In genomic region chr6:34888874-34889555, GRCh38 we compare ENCODE assay signal across 1 cellular context.
TF ChIP-seq lines count a peak whose summit lies in the region.

Gene ANKS1A (plus strand): TSS chr6:34889255. CDS start chr6:34889403, 148 bp downstream.

TF ChIP-seq in HEK293, 187 proteins besides CTCF, POLR2A, EP300 and RAD21 (continued from another document and continues in another):
- TF ChIP-seq ZNF2 (tag by site-specific recombination; IDR thresholded peaks at IDR 0.05) = peak; percentile 81; the same call in 1 of the 2 replicates
- TF ChIP-seq MEIS1 (CRISPR knock-in tag; IDR thresholded peaks at IDR 0.05; ENCODE audit: borderline replicate concordance) = no peak
- no peak for TF ChIP-seq ZSCAN23 (tag by site-specific recombination; IDR thresholded peaks at IDR 0.05)
- no peak for TF ChIP-seq INSM2 (tag by site-specific recombination; IDR thresholded peaks at IDR 0.05)
- TF ChIP-seq ZNF548 (tag by site-specific recombination; IDR thresholded peaks at IDR 0.05) = no peak
- TF ChIP-seq PRDM2 (tag by site-specific recombination; IDR thresholded peaks at IDR 0.05; ENCODE audit: borderline replicate concordance) = no peak
- TF ChIP-seq ZNF692 (tag by site-specific recombination; IDR thresholded peaks at IDR 0.05) = peak; percentile 67
- TF ChIP-seq ZNF341 (tag by site-specific recombination; IDR thresholded peaks at IDR 0.05; ENCODE audit: low read depth) = no peak
- no peak for TF ChIP-seq ZNF48 (tag by site-specific recombination; IDR thresholded peaks at IDR 0.05)
- no peak; the same call in 1 of the 2 replicates for TF ChIP-seq ZNF843 (tag by site-specific recombination; IDR thresholded peaks at IDR 0.05)
- no peak for TF ChIP-seq PRDM4 (tag by site-specific recombination; IDR thresholded peaks at IDR 0.05)
- TF ChIP-seq ZNF777 (tag by site-specific recombination; IDR thresholded peaks at IDR 0.05; ENCODE audit: borderline replicate concordance) = no peak
- no peak for TF ChIP-seq SETDB1 (IDR thresholded peaks at IDR 0.05; ENCODE audit: insufficient read length, low read length)
- TF ChIP-seq ZNF501 (tag by site-specific recombination; IDR thresholded peaks at IDR 0.05) = peak; percentile 47; the same call in 1 of the 2 replicates
- TF ChIP-seq ZNF274 (IDR thresholded peaks at IDR 0.05; ENCODE audit: low read length) = no peak
- no peak for TF ChIP-seq ZNF274 (tag by site-specific recombination; IDR thresholded peaks at IDR 0.05; ENCODE audit: borderline replicate concordance)
- peak; percentile 72 for TF ChIP-seq KLF1 (tag by site-specific recombination; IDR thresholded peaks at IDR 0.05)
- TF ChIP-seq ZBTB1 (tag by site-specific recombination; IDR thresholded peaks at IDR 0.05) = no peak
- TF ChIP-seq ZNF626 (tag by site-specific recombination; IDR thresholded peaks at IDR 0.05) = no peak
- no peak for TF ChIP-seq ZNF426 (tag by site-specific recombination; IDR thresholded peaks at IDR 0.05)
- TF ChIP-seq ZNF112 (tag by site-specific recombination; IDR thresholded peaks at IDR 0.05) = no peak
- 0 out of 2 replicates have a peak, but pooled peaks have one; percentile 30 for TF ChIP-seq PBX3 (CRISPR knock-in tag; IDR thresholded peaks at IDR 0.05)
- no peak for TF ChIP-seq ZBTB44 (tag by site-specific recombination; IDR thresholded peaks at IDR 0.05)
- TF ChIP-seq SCRT1 (tag by site-specific recombination; IDR thresholded peaks at IDR 0.05; ENCODE audit: borderline replicate concordance) = no peak
- TF ChIP-seq ZNF19 (tag by site-specific recombination; IDR thresholded peaks at IDR 0.05; ENCODE audit: low read depth) = no peak
- TF ChIP-seq ZNF530 (tag by site-specific recombination; IDR thresholded peaks at IDR 0.05; ENCODE audit: low read depth) = no peak
- TF ChIP-seq ZNF521 (tag by site-specific recombination; IDR thresholded peaks at IDR 0.05) = no peak
- TF ChIP-seq WT1 (tag by site-specific recombination; IDR thresholded peaks at IDR 0.05) = 0 out of 2 replicates have a peak, but pooled peaks have one; percentile 35
- no peak for TF ChIP-seq ZNF174 (tag by site-specific recombination; IDR thresholded peaks at IDR 0.05)
- no peak for TF ChIP-seq GFI1B (tag by site-specific recombination; IDR thresholded peaks at IDR 0.05)
- TF ChIP-seq ZNF169 (tag by site-specific recombination; IDR thresholded peaks at IDR 0.05) = no peak
- no peak for TF ChIP-seq ZNF830 (tag by site-specific recombination; IDR thresholded peaks at IDR 0.05; ENCODE audit: low read depth)
- no peak for TF ChIP-seq ZNF555 (tag by site-specific recombination; conservative IDR thresholded peaks at IDR 0.05)
- no peak for TF ChIP-seq ZNF560 (tag by site-specific recombination; IDR thresholded peaks at IDR 0.05; ENCODE audit: borderline replicate concordance)
- TF ChIP-seq REPIN1 (tag by site-specific recombination; IDR thresholded peaks at IDR 0.05; ENCODE audit: low read depth) = no peak
- TF ChIP-seq ZFP41 (tag by site-specific recombination; IDR thresholded peaks at IDR 0.05; ENCODE audit: borderline replicate concordance) = no peak
- TF ChIP-seq ZBTB21 (tag by site-specific recombination; IDR thresholded peaks at IDR 0.05) = peak; percentile 79
- TF ChIP-seq SCRT2 (tag by site-specific recombination; IDR thresholded peaks at IDR 0.05) = peak; percentile 32; the same call in 1 of the 2 replicates
- TF ChIP-seq PRDM10 (tag by site-specific recombination; IDR thresholded peaks at IDR 0.05) = no peak; the same call in 1 of the 2 replicates
- TF ChIP-seq ZNF580 (tag by site-specific recombination; IDR thresholded peaks at IDR 0.05) = no peak
- TF ChIP-seq ZFHX2 (tag by site-specific recombination; conservative IDR thresholded peaks at IDR 0.05) = peak; percentile 76
- TF ChIP-seq ZBTB48 (tag by site-specific recombination; IDR thresholded peaks at IDR 0.05) = no peak
- TF ChIP-seq ZNF133 (tag by site-specific recombination; IDR thresholded peaks at IDR 0.05) = no peak
- TF ChIP-seq ZNF24 (tag by site-specific recombination; IDR thresholded peaks at IDR 0.05) = no peak
- no peak for TF ChIP-seq ZNF26 (tag by site-specific recombination; IDR thresholded peaks at IDR 0.05)
